ENCODE assay signal across 2 cellular contexts in the genomic region with DNA sequence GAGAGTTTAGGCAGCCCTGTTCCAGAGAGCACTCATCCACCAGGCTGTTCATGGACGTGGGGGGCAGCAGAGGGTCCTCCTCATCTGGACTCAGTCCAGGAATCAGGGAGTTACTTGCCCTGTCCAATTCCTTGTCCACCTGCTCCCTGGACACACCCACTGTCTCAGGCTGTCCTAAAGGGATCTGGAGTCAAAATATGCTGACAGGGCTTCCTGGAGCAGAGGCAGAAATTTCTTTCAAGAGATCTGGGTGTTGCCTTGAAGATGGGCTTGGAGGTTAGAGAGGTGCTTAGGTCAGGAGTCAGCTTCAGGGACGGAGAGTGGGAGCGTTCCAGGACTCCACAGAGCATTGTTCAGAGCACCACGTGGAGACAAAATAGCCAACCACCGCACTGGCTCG.
TF ChIP-seq lines count a peak whose summit lies in the region.

No MANE protein-coding gene starts in this region.

TF ChIP-seq in HepG2, 621 proteins besides CTCF, POLR2A, EP300 and RAD21:
- peak; percentile 59 to 68 for TF ChIP-seq MAFK (conservative IDR thresholded peaks at IDR 0.05 in 1 of 2, IDR thresholded peaks at IDR 0.05 in 1 of 2; ENCODE audit: low read length in 2 of 2)
- TF ChIP-seq MAFG (CRISPR knock-in tag; IDR thresholded peaks at IDR 0.05): no peak
- TF ChIP-seq MAFF (IDR thresholded peaks at IDR 0.05; ENCODE audit: low read depth, low read length): peak; percentile 30; the same call in 1 of the 2 replicates

TF ChIP-seq in K562, 482 proteins besides CTCF, POLR2A, EP300 and RAD21:
- TF ChIP-seq NR1H2 (CRISPR knock-in tag; IDR thresholded peaks at IDR 0.05): no peak
- TF ChIP-seq ZNF316 (IDR thresholded peaks at IDR 0.05): 0 out of 2 replicates have a peak, but pooled peaks have one; percentile 5
